19 cellular contexts compared by ENCODE assay signal in genomic region chr12:121483950-121484349, GRCh38.
A peak's percentile ranks its signal among the peaks of the same experiment; 100 is the strongest.
DNase-seq lines count a peak whose midpoint lies in the region; ATAC-seq and TF ChIP-seq lines count a peak whose summit lies in the region.
"Had no signal": no experiment of that assay in that cellular context is flagged by ENCODE, and none has a peak within 500 bp of the region (broad histone marks: within the 10 kb centered on the region; RNA-seq: fewer than 3 reads in every experiment).

No MANE protein-coding gene starts in this region.

- H3K9me3 Mint-ChIP-seq in progenitor cell of endocrine pancreas (ENCODE audit: low read depth): no peaks in the 10 kb centered on the region
- no peaks in the 10 kb centered on the region for H3K9me3 Mint-ChIP-seq in T-helper 2 cell treated with Interferon-gamma antibody and Interleukin-4, amounts not matched to agents 5 μg/mL and 100 μg/mL, for 36 hours
- H3K9me3 Mint-ChIP-seq: CD8-positive, alpha-beta T cell; HFFc6 had no signal

- DNase-seq in GF-D8 (lab: John Stamatoyannopoulos, UW) (peak; percentile 5), KBM-7 (peak; percentile 56), iPS-NIHi7 (ENCODE audit: extremely low spot score) (peak; percentile 26), progenitor cell of endocrine pancreas (ENCODE audit: low spot score, unreplicated experiment) (no peak), NCI-H2029 (lab: John Stamatoyannopoulos, UW) (no peak)
- no peak for DNase-seq in T-helper 2 cell treated with Interferon-gamma antibody and Interleukin-4, amounts not matched to agents 5 μg/mL and 100 μg/mL, for 36 hours (ENCODE audit: low spot score)
- DNase-seq: CD8-positive, alpha-beta T cell; DMS79; GM23248; HFFc6; KG1; NCI-H1436 treated with DMSO at 0.1 percent for 48 hours; NCI-H2171; NCI-H446; NCI-H69; OCI-M1; SIG-M5 had no signal

- no peak for TF ChIP-seq CTCF in progenitor cell of endocrine pancreas (IDR thresholded peaks at IDR 0.05; ENCODE audit: unreplicated experiment)

- no peaks in the 10 kb centered on the region for H3K27me3 Mint-ChIP-seq in progenitor cell of endocrine pancreas
- H3K27me3 Mint-ChIP-seq in T-helper 2 cell treated with Interferon-gamma antibody and Interleukin-4, amounts not matched to agents 5 μg/mL and 100 μg/mL, for 36 hours (ENCODE audit: low read depth): no peaks in the 10 kb centered on the region

- H3K36me3 Mint-ChIP-seq in progenitor cell of endocrine pancreas (ENCODE audit: insufficient read depth): peaks cover 16% of the 10 kb centered on the region
- no peaks in the 10 kb centered on the region for H3K36me3 Mint-ChIP-seq in T-helper 2 cell treated with Interferon-gamma antibody and Interleukin-4, amounts not matched to agents 5 μg/mL and 100 μg/mL, for 36 hours (ENCODE audit: low read depth)

- peaks cover 10% of the 10 kb centered on the region for H3K4me1 Mint-ChIP-seq in progenitor cell of endocrine pancreas (ENCODE audit: low read depth)
- no peaks in the 10 kb centered on the region for H3K4me1 Mint-ChIP-seq in T-helper 2 cell treated with Interferon-gamma antibody and Interleukin-4, amounts not matched to agents 5 μg/mL and 100 μg/mL, for 36 hours (ENCODE audit: low read depth)

- in situ Hi-C loops in KBM-7 (cut with MboI; ENCODE audit: low pct_unique_long_range_greater_than_20kb, low sequenced_read_pairs): no loop called here

- H3K4me3 Mint-ChIP-seq in progenitor cell of endocrine pancreas (ENCODE audit: low read depth): no peak overlapping the region
- no peak overlapping the region for H3K4me3 Mint-ChIP-seq in T-helper 2 cell treated with Interferon-gamma antibody and Interleukin-4, amounts not matched to agents 5 μg/mL and 100 μg/mL, for 36 hours
- H3K4me3 Mint-ChIP-seq: CD8-positive, alpha-beta T cell; HFFc6 had no signal

- H3K27ac Mint-ChIP-seq in progenitor cell of endocrine pancreas: peak overlapping the region; percentile 50
- H3K27ac Mint-ChIP-seq in T-helper 2 cell treated with Interferon-gamma antibody and Interleukin-4, amounts not matched to agents 5 μg/mL and 100 μg/mL, for 36 hours: no peak overlapping the region
- H3K27ac Mint-ChIP-seq: HFFc6 had no signal

- no peak for ATAC-seq in GM21717 (IDR thresholded peaks at IDR 0.05; ENCODE audit: unreplicated experiment)
- ATAC-seq: CD8-positive, alpha-beta T cell; GM12878 had no signal

Comparison
In these comparisons a context has a peak if more than half of its experiments do, and no peak if none do; other contexts are left out.
1. DNase-seq: peak in GF-D8 (single experiment), KBM-7 (single experiment) and iPS-NIHi7 (single experiment); none in progenitor cell of endocrine pancreas (single experiment), NCI-H2029 (single experiment) and T-helper 2 cell treated with Interferon-gamma antibody and Interleukin-4, amounts not matched to agents 5 μg/mL and 100 μg/mL, for 36 hours (single experiment).